Comparison of ENCODE assay signal across 8 cellular contexts in the genomic region with DNA sequence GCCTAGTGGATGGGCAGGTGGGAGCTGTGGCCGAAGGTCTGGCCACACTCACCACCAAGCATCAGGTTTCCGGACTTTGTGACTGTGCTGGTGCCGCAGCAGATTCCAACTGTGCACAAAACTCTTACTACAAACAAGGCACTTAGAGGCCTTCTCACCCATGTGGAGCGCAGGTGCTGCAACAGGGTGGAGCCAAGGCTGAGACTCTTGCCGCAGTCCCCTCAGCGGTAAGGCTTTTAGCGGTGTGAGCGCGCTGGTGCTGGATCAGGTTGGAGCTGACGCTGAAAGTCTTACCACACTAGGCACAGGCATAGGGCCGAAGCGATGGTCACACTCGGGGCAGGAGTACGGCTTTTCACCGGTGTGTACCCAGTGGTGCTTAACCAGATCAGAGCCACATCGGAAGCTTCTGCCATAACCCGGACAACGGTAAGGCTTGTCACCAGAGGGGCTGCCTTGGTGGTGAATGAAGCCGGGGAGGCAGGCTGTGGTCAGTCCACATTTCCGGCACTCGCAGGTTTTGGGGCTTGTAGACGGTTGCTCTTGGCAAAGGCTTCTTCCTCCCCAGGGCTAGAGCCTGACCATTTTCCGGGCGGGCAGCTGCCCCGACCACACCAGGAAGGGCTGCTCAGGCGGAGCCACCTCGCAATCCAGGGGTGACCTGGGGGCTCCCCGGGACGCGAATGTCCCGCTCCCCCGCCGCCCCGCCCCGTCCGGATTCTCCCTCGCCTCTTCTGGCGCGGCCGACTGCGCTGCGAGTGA. TPM values are rescaled to one million over a fixed set of nuclear protein-coding genes. Genes with fewer than 3 reads are reported as not detected.
DNase-seq lines count a peak whose midpoint lies in the region; TF ChIP-seq lines count a peak whose summit lies in the region.

No MANE protein-coding gene starts in this region.

- 0% methylated on average over 4 of the region's 42 CpGs; no CpG with 5 or more reads in 1 of the 2 donors for WGBS in esophagus squamous epithelium, 2 donors

- TF ChIP-seq POLR2A in esophagus squamous epithelium (IDR thresholded peaks at IDR 0.05) (peak in 1 of 4 donors; percentile 36), vagina (IDR thresholded peaks at IDR 0.05) (no peak)

- H3K27ac Mint-ChIP-seq in neural crest cell (ENCODE audit: unreplicated experiment), result peak overlapping the region; percentile 81

- intact Hi-C loops in esophagus squamous epithelium (cut with DNase I) (no loop called here), vagina (cut with DNase I) (loop anchor here (10.0 kb wide), 1 partner anchor 417 kb away; the partner anchor contains the start of gene ZNF267)

- H3K4me3 Mint-ChIP-seq in neural crest cell, result peak overlapping the region; percentile 88

- TF ChIP-seq CTCF in esophagus squamous epithelium (IDR thresholded peaks at IDR 0.05), result peak in 2 of 6 experiments; percentile 12 to 36
- TF ChIP-seq CTCF in neural crest cell (conservative IDR thresholded peaks at IDR 0.05), result peak; percentile 47
- TF ChIP-seq CTCF in vagina (IDR thresholded peaks at IDR 0.05), result no peak

- H3K27me3 Mint-ChIP-seq in neural crest cell (ENCODE audit: low read depth), result no peaks in the 10 kb centered on the region

- DNase-seq in GF-D8 (lab: John Stamatoyannopoulos, UW), result peak; percentile 92
- no peak for DNase-seq in HEK293T (ENCODE audit: extremely low spot score)
- peak; percentile 68 for DNase-seq in NCI-H510A treated with DMSO at 0.1 percent for 48 hours (lab: John Stamatoyannopoulos, UW)
- DNase-seq in activated T-cell treated with anti-CD3 and anti-CD28 coated beads, Interleukin-2, amount 50 U/mL, for 1 hour, result peak; percentile 62
- no peak for DNase-seq in esophagus squamous epithelium (lab: John Stamatoyannopoulos, UW)
- DNase-seq in neural crest cell (ENCODE audit: low read depth, low spot score), result no peak
- no peak for DNase-seq in vagina (ENCODE audit: extremely low spot score in 2 of 2)
- no peak for DNase-seq in OCI-M2 (lab: John Stamatoyannopoulos, UW; ENCODE audit: unreplicated experiment)

- peaks cover 4% of the 10 kb centered on the region for H3K36me3 Mint-ChIP-seq in neural crest cell (ENCODE audit: low read depth)

- H3K9me3 Mint-ChIP-seq in neural crest cell, result no peaks in the 10 kb centered on the region

- CTCF ChIA-PET in HEK293T (lab: Yijun Ruan, JAX), result interaction anchor here (1.3 kb wide), 1 partner anchor 15 kb away, joined by 5 read pairs; no protein-coding TSS in a partner anchor

- H3K4me1 Mint-ChIP-seq in neural crest cell, result peaks cover 42% of the 10 kb centered on the region

- H3K4me1 ChIP-seq in esophagus squamous epithelium, result peaks cover 37 to 67% (median 50%) of the 10 kb centered on the region in 3 donors
- peaks cover 63% of the 10 kb centered on the region for H3K4me1 ChIP-seq in vagina

- H3K36me3 ChIP-seq in esophagus squamous epithelium, result peaks cover 4 to 25% (median 15%) of the 10 kb centered on the region in 3 donors
- peaks cover 0 to 21% of the 10 kb centered on the region in 2 donors for H3K36me3 ChIP-seq in vagina

- H3K27ac ChIP-seq in esophagus squamous epithelium (peak overlapping the region; percentile 98 to 99 (median 99)), vagina (peak overlapping the region; percentile 94)

- H3K9me3 ChIP-seq in esophagus squamous epithelium, result no peaks in the 10 kb centered on the region
- H3K9me3 ChIP-seq in vagina, result no peaks in the 10 kb centered on the region

- H3K27me3 ChIP-seq in esophagus squamous epithelium, result no peaks in the 10 kb centered on the region
- H3K27me3 ChIP-seq in vagina, result no peaks in the 10 kb centered on the region

- POLR2A ChIA-PET in HEK293T (lab: Yijun Ruan, JAX), result interaction anchor here (1.4 to 5.4 kb wide), 7 partner anchors 13 to 278 kb away, joined by 3 to 27 read pairs (median 7); partner anchors contain the start of genes RUSF1, SLC5A2, TGFB1I1 and ZNF843

- peak overlapping the region; percentile 74 to 91 (median 78) for H3K4me3 ChIP-seq in esophagus squamous epithelium
- H3K4me3 ChIP-seq in vagina, result peak overlapping the region; percentile 68 to 87

TF ChIP-seq in HEK293T, 16 proteins besides CTCF, POLR2A, EP300 and RAD21:
- TF ChIP-seq L3MBTL2 (conservative IDR thresholded peaks at IDR 0.05) (peak; percentile 48; the same call in 1 of the 2 replicates), TARDBP (IDR thresholded peaks at IDR 0.05) (no peak)

RNA-seq across cellular contexts. Expression of gene ARMC5, which starts 1.0 kb away (rescaled TPM):
- 10 to 100 TPM in 1 of 4 donors, 1 to 10 TPM in 3; 5.9 to 14.8 (median 9.7) TPM for total RNA-seq in esophagus squamous epithelium
- total RNA-seq in neural crest cell, result 11.8 and 12.3 TPM in 2 replicates
- total RNA-seq in vagina, result 11.3 TPM

RNA-seq across cellular contexts. Expression of gene TGFB1I1, which starts 13.7 kb away (rescaled TPM):
- total RNA-seq in esophagus squamous epithelium, result 10 to 100 TPM in 2 of 4 donors, 1 to 10 TPM in 2; 7.5 to 70.6 (median 11.1) TPM
- 7.2 and 8.8 TPM in 2 replicates for total RNA-seq in neural crest cell
- 114 TPM for total RNA-seq in vagina

RNA-seq across cellular contexts. Expression of gene ZNF843, which starts 15.7 kb away (rescaled TPM):
- total RNA-seq in esophagus squamous epithelium, result 1 to 10 TPM in 1 of 4 donors, under 1 TPM in 3; 0.31 to 1.2 (median 0.95) TPM
- total RNA-seq in neural crest cell, result 0.91 and 1.0 TPM in 2 replicates
- total RNA-seq in vagina, result 2.7 TPM

RNA-seq across cellular contexts. Expression of gene SLC5A2, which starts 24.7 kb away (rescaled TPM):
- total RNA-seq in esophagus squamous epithelium (not detected), neural crest cell (not detected in 2 replicates), vagina (not detected)

RNA-seq across cellular contexts. Expression of gene COX6A2, which starts 30.1 kb away (rescaled TPM):
- not detected for total RNA-seq in esophagus squamous epithelium
- total RNA-seq in neural crest cell, result not detected in 2 replicates
- not detected for total RNA-seq in vagina

Comparison
In these comparisons a context has a peak if more than half of its experiments do, and no peak if none do; other contexts are left out.
1. DNase-seq: peak in GF-D8 (single experiment), NCI-H510A treated with DMSO at 0.1 percent for 48 hours (single experiment) and activated T-cell treated with anti-CD3 and anti-CD28 coated beads, Interleukin-2, amount 50 U/mL, for 1 hour (single experiment); none in HEK293T (single experiment), esophagus squamous epithelium (single experiment), neural crest cell (single experiment), vagina (0 of 2) and OCI-M2 (single experiment).